ENCODE assay signal across 14 cellular contexts in genomic region chrX:154991039-154991438, GRCh38. TPM values are rescaled to one million over a fixed set of nuclear protein-coding genes. Genes with fewer than 3 reads are reported as not detected.
DNase-seq lines count a peak whose midpoint lies in the region; ATAC-seq and TF ChIP-seq lines count a peak whose summit lies in the region.
"Had no signal": no experiment of that assay in that cellular context is flagged by ENCODE, and none has a peak within 500 bp of the region (broad histone marks: within the 10 kb centered on the region; RNA-seq: fewer than 3 reads in every experiment).

No MANE protein-coding gene starts in this region.

- in situ Hi-C loops in GM13976 (cut with MboI; ENCODE audit: low sequenced_read_pairs, unreplicated experiment): loop anchor here (10.0 kb wide), 1 partner anchor 64 kb away; no protein-coding TSS in a partner anchor

- intact Hi-C loops in activated CD4-positive, alpha-beta memory T cell treated with anti-CD3 and anti-CD28 coated beads for 36 hours (cut with micrococcal nuclease): loop anchor here (2.0 kb wide), 1 partner anchor 36 kb away; the partner anchor contains the start of gene FUNDC2

- CTCF ChIA-PET in activated CD4-positive, alpha-beta memory T cell treated with anti-CD3 and anti-CD28 coated beads for 36 hours (lab: Charles Lee): interaction anchor here (0.9 to 7.7 kb wide), 2 partner anchors 65 to 96 kb away, joined by 5 to 35 read pairs; no protein-coding TSS in a partner anchor
- CTCF ChIA-PET in activated CD4-positive, alpha-beta memory T cell treated with anti-CD3 and anti-CD28 coated beads, Interleukin-2, amount 10 ng/mL, durations not matched to agents 7 days and 5 days (lab: Charles Lee): no interaction called here
- CTCF ChIA-PET in WTC11 (lab: Charles Lee): no interaction called here

- no peak overlapping the region for H3K4me3 Mint-ChIP-seq in activated CD4-positive, alpha-beta memory T cell treated with anti-CD3 and anti-CD28 coated beads for 36 hours
- H3K4me3 Mint-ChIP-seq in activated CD4-positive, alpha-beta memory T cell treated with anti-CD3 and anti-CD28 coated beads, Interleukin-2, amount 10 ng/mL, durations not matched to agents 7 days and 5 days: no peak overlapping the region
- no peak overlapping the region for H3K4me3 Mint-ChIP-seq in WTC11
- H3K4me3 Mint-ChIP-seq: activated naive CD8-positive, alpha-beta T cell treated with anti-CD3 and anti-CD28 coated beads, Interleukin-2, amount 10 ng/mL, durations not matched to agents 7 days and 5 days; CD4-positive, alpha-beta memory T cell had no signal

- H3K4me1 Mint-ChIP-seq in activated CD4-positive, alpha-beta memory T cell treated with anti-CD3 and anti-CD28 coated beads for 36 hours (ENCODE audit: low read depth): peaks cover 21% of the 10 kb centered on the region
- no peaks in the 10 kb centered on the region for H3K4me1 Mint-ChIP-seq in activated CD4-positive, alpha-beta memory T cell treated with anti-CD3 and anti-CD28 coated beads, Interleukin-2, amount 10 ng/mL, durations not matched to agents 7 days and 5 days
- peaks cover 3% of the 10 kb centered on the region; the same call in 1 of the 2 replicates for H3K4me1 Mint-ChIP-seq in WTC11
- H3K4me1 Mint-ChIP-seq: activated naive CD8-positive, alpha-beta T cell treated with anti-CD3 and anti-CD28 coated beads, Interleukin-2, amount 10 ng/mL, durations not matched to agents 7 days and 5 days had no signal

- no peaks in the 10 kb centered on the region for H3K9me3 Mint-ChIP-seq in activated CD4-positive, alpha-beta memory T cell treated with anti-CD3 and anti-CD28 coated beads for 36 hours
- no peaks in the 10 kb centered on the region for H3K9me3 Mint-ChIP-seq in activated CD4-positive, alpha-beta memory T cell treated with anti-CD3 and anti-CD28 coated beads, Interleukin-2, amount 10 ng/mL, durations not matched to agents 7 days and 5 days
- H3K9me3 Mint-ChIP-seq in WTC11: no peaks in the 10 kb centered on the region
- H3K9me3 Mint-ChIP-seq: activated naive CD8-positive, alpha-beta T cell treated with anti-CD3 and anti-CD28 coated beads, Interleukin-2, amount 10 ng/mL, durations not matched to agents 7 days and 5 days had no signal

- no peak overlapping the region for H3K27ac Mint-ChIP-seq in activated CD4-positive, alpha-beta memory T cell treated with anti-CD3 and anti-CD28 coated beads for 36 hours
- H3K27ac Mint-ChIP-seq in activated CD4-positive, alpha-beta memory T cell treated with anti-CD3 and anti-CD28 coated beads, Interleukin-2, amount 10 ng/mL, durations not matched to agents 7 days and 5 days: no peak overlapping the region
- no peak overlapping the region for H3K27ac Mint-ChIP-seq in WTC11
- H3K27ac Mint-ChIP-seq: activated naive CD8-positive, alpha-beta T cell treated with anti-CD3 and anti-CD28 coated beads, Interleukin-2, amount 10 ng/mL, durations not matched to agents 7 days and 5 days; CD4-positive, alpha-beta memory T cell had no signal

- no peaks in the 10 kb centered on the region for H3K27me3 Mint-ChIP-seq in activated CD4-positive, alpha-beta memory T cell treated with anti-CD3 and anti-CD28 coated beads for 36 hours
- peaks cover 10% of the 10 kb centered on the region for H3K27me3 Mint-ChIP-seq in activated CD4-positive, alpha-beta memory T cell treated with anti-CD3 and anti-CD28 coated beads, Interleukin-2, amount 10 ng/mL, durations not matched to agents 7 days and 5 days
- H3K27me3 Mint-ChIP-seq in WTC11 (ENCODE audit: low read depth): no peaks in the 10 kb centered on the region

- ATAC-seq in GM21360 (IDR thresholded peaks at IDR 0.05; ENCODE audit: unreplicated experiment) (peak; percentile 51), HG03095 (IDR thresholded peaks at IDR 0.05; ENCODE audit: unreplicated experiment) (peak; percentile 45), WTC11 (no peak)
- ATAC-seq: A549 had no signal

- DNase-seq in activated CD4-positive, alpha-beta memory T cell treated with anti-CD3 and anti-CD28 coated beads for 36 hours: peak; percentile 30
- DNase-seq in activated CD4-positive, alpha-beta memory T cell treated with anti-CD3 and anti-CD28 coated beads, Interleukin-2, amount 10 ng/mL, durations not matched to agents 7 days and 5 days: no peak
- DNase-seq in stimulated activated CD4-positive, alpha-beta T cell treated with anti-CD3 and anti-CD28 coated beads, Interleukin-4, amount 100 ng/mL, for 24 hours: peak; percentile 44
- DNase-seq in amygdala (lab: John Stamatoyannopoulos, UW): no peak
- DNase-seq in GM13976 (ENCODE audit: low spot score): no peak
- DNase-seq in WTC11 (ENCODE audit: low spot score): no peak
- DNase-seq: activated naive CD8-positive, alpha-beta T cell treated with anti-CD3 and anti-CD28 coated beads, Interleukin-2, amount 10 ng/mL, durations not matched to agents 7 days and 5 days; caudate nucleus; CD4-positive, alpha-beta memory T cell; NCI-H2171; Right ventricle myocardium superior had no signal

- TF ChIP-seq CTCF in GM13976 (IDR thresholded peaks at IDR 0.05; ENCODE audit: borderline replicate concordance, control extremely low read depth, extremely low read depth, insufficient read depth, missing control alignments): no peak
- TF ChIP-seq CTCF in WTC11 (IDR thresholded peaks at IDR 0.05): no peak

- no peaks in the 10 kb centered on the region for H3K36me3 Mint-ChIP-seq in activated CD4-positive, alpha-beta memory T cell treated with anti-CD3 and anti-CD28 coated beads for 36 hours
- H3K36me3 Mint-ChIP-seq in activated CD4-positive, alpha-beta memory T cell treated with anti-CD3 and anti-CD28 coated beads, Interleukin-2, amount 10 ng/mL, durations not matched to agents 7 days and 5 days (ENCODE audit: low read depth): no peaks in the 10 kb centered on the region
- no peaks in the 10 kb centered on the region for H3K36me3 Mint-ChIP-seq in WTC11
- H3K36me3 Mint-ChIP-seq: activated naive CD8-positive, alpha-beta T cell treated with anti-CD3 and anti-CD28 coated beads, Interleukin-2, amount 10 ng/mL, durations not matched to agents 7 days and 5 days; CD4-positive, alpha-beta memory T cell had no signal

- POLR2A ChIA-PET in activated CD4-positive, alpha-beta memory T cell treated with anti-CD3 and anti-CD28 coated beads for 36 hours (lab: Charles Lee): interaction anchor here (1.0 kb wide), 1 partner anchor 64 kb away, joined by 3 read pairs; no protein-coding TSS in a partner anchor
- POLR2A ChIA-PET in activated CD4-positive, alpha-beta memory T cell treated with anti-CD3 and anti-CD28 coated beads, Interleukin-2, amount 10 ng/mL, durations not matched to agents 7 days and 5 days (lab: Charles Lee): no interaction called here
- POLR2A ChIA-PET in WTC11 (lab: Charles Lee): no interaction called here

TF ChIP-seq in WTC11, 78 proteins besides CTCF, POLR2A, EP300 and RAD21 (continues in another document):
- TF ChIP-seq RORB (CRISPR knock-in tag; IDR thresholded peaks at IDR 0.05): no peak
- no peak for TF ChIP-seq HMGXB4 (CRISPR knock-in tag; IDR thresholded peaks at IDR 0.05)
- no peak for TF ChIP-seq PRDM15 (CRISPR knock-in tag; IDR thresholded peaks at IDR 0.05)

RNA-seq across cellular contexts. Expression of gene F8, which starts 31.5 kb away (rescaled TPM):
- total RNA-seq in activated CD4-positive, alpha-beta memory T cell treated with anti-CD3 and anti-CD28 coated beads for 36 hours: 1 to 10 TPM; 7.5 to 8.9 TPM
- 10 to 100 TPM in 1 of 2 experiments, 1 to 10 TPM in 1; 8.9 to 10.2 TPM for total RNA-seq in activated CD4-positive, alpha-beta memory T cell treated with anti-CD3 and anti-CD28 coated beads, Interleukin-2, amount 10 ng/mL, durations not matched to agents 7 days and 5 days
- 1.6 to 2.6 TPM (median 2.2 TPM) in 3 replicates for total RNA-seq in WTC11 (2021)

RNA-seq across cellular contexts. Expression of gene FUNDC2, which starts 35.6 kb away (rescaled TPM):
- total RNA-seq in activated CD4-positive, alpha-beta memory T cell treated with anti-CD3 and anti-CD28 coated beads for 36 hours: 10 to 100 TPM; 95.1 to 95.9 TPM
- total RNA-seq in activated CD4-positive, alpha-beta memory T cell treated with anti-CD3 and anti-CD28 coated beads, Interleukin-2, amount 10 ng/mL, durations not matched to agents 7 days and 5 days: 10 to 100 TPM; 45.7 to 49.9 TPM
- 60.7 to 79.5 TPM (median 73.8 TPM) in 3 replicates for total RNA-seq in WTC11 (2021)

Comparison
In these comparisons a context has a peak if more than half of its experiments do, and no peak if none do; other contexts are left out.
1. DNase-seq: peak in activated CD4-positive, alpha-beta memory T cell treated with anti-CD3 and anti-CD28 coated beads for 36 hours (single experiment) and stimulated activated CD4-positive, alpha-beta T cell treated with anti-CD3 and anti-CD28 coated beads, Interleukin-4, amount 100 ng/mL, for 24 hours (single experiment); none in activated CD4-positive, alpha-beta memory T cell treated with anti-CD3 and anti-CD28 coated beads, Interleukin-2, amount 10 ng/mL, durations not matched to agents 7 days and 5 days (single experiment), amygdala (0 of 56), GM13976 (single experiment) and WTC11 (single experiment).